ENCODE assay signal across 8 cellular contexts in the genomic region with DNA sequence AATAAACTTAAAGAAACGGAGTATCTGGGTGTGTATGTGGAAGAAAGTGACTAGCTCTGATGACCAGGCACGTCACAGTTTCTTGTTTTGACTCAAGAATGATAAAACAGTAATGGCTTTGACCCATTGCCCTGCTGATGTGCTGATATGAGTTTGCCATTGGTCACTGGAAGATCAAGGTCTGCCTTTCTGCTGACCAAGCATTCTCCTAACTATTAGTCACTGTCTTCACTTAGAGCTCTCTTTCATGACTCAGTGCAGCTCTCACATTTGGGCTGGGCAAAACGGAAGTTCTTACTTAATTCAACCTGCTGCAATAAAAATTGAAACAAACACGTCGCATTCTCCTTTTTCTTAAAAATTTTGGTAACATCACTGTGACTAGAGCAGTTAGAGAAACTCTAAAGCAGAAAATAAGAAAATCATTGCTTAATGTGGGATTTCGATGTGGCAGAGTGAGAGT.
DNase-seq lines count a peak whose midpoint lies in the region; ATAC-seq lines count a peak whose summit lies in the region.

No MANE protein-coding gene starts in this region.

- DNase-seq in RPMI8226 (peak; percentile 85), left kidney (ENCODE audit: low read depth, low spot score) (peak; percentile 68), KG1 (lab: John Stamatoyannopoulos, UW) (no peak), cerebellar nuclear complex (lab: John Stamatoyannopoulos, UW) (no peak)
- no peak for DNase-seq in activated naive CD8-positive, alpha-beta T cell treated with anti-CD3 and anti-CD28 coated beads, Interleukin-2, amount 10 ng/mL, durations not matched to agents 7 days and 5 days
- DNase-seq in stimulated activated CD8-positive, alpha-beta memory T cell treated with anti-CD3 and anti-CD28 coated beads, Interleukin-15, amount 100 ng/mL, for 48 hours (ENCODE audit: low read depth in 2 of 2), result peak; percentile 13 to 25

- peaks cover 17% of the 10 kb centered on the region for H3K4me1 Mint-ChIP-seq in activated naive CD8-positive, alpha-beta T cell treated with anti-CD3 and anti-CD28 coated beads, Interleukin-2, amount 10 ng/mL, durations not matched to agents 7 days and 5 days

- peak overlapping the region; percentile 83 for H3K27ac Mint-ChIP-seq in activated naive CD8-positive, alpha-beta T cell treated with anti-CD3 and anti-CD28 coated beads, Interleukin-2, amount 10 ng/mL, durations not matched to agents 7 days and 5 days

- POLR2A ChIA-PET in activated naive CD8-positive, alpha-beta T cell treated with anti-CD3 and anti-CD28 coated beads, Interleukin-2, amount 10 ng/mL, durations not matched to agents 7 days and 5 days (lab: Charles Lee), result no interaction called here

- H3K36me3 Mint-ChIP-seq in activated naive CD8-positive, alpha-beta T cell treated with anti-CD3 and anti-CD28 coated beads, Interleukin-2, amount 10 ng/mL, durations not matched to agents 7 days and 5 days, result no peaks in the 10 kb centered on the region

- peaks cover 5% of the 10 kb centered on the region for H3K9me3 Mint-ChIP-seq in activated naive CD8-positive, alpha-beta T cell treated with anti-CD3 and anti-CD28 coated beads, Interleukin-2, amount 10 ng/mL, durations not matched to agents 7 days and 5 days

- ATAC-seq in GM18907 (IDR thresholded peaks at IDR 0.05; ENCODE audit: unreplicated experiment) (peak; percentile 99), HG02981 (IDR thresholded peaks at IDR 0.05; ENCODE audit: unreplicated experiment) (peak; percentile 96)
- ATAC-seq in activated naive CD8-positive, alpha-beta T cell treated with anti-CD3 and anti-CD28 coated beads, Interleukin-2, amount 10 ng/mL, durations not matched to agents 7 days and 5 days (ENCODE audit: low read depth), result peak; percentile 90

- peak overlapping the region; percentile 80 for H3K4me3 Mint-ChIP-seq in activated naive CD8-positive, alpha-beta T cell treated with anti-CD3 and anti-CD28 coated beads, Interleukin-2, amount 10 ng/mL, durations not matched to agents 7 days and 5 days

- no peaks in the 10 kb centered on the region for H3K27me3 Mint-ChIP-seq in activated naive CD8-positive, alpha-beta T cell treated with anti-CD3 and anti-CD28 coated beads, Interleukin-2, amount 10 ng/mL, durations not matched to agents 7 days and 5 days

Comparison
In these comparisons a context has a peak if more than half of its experiments do, and no peak if none do; other contexts are left out.
1. DNase-seq: peak in RPMI8226 (single experiment), left kidney (single experiment) and stimulated activated CD8-positive, alpha-beta memory T cell treated with anti-CD3 and anti-CD28 coated beads, Interleukin-15, amount 100 ng/mL, for 48 hours (2 of 2); none in activated naive CD8-positive, alpha-beta T cell treated with anti-CD3 and anti-CD28 coated beads, Interleukin-2, amount 10 ng/mL, durations not matched to agents 7 days and 5 days (single experiment), KG1 (single experiment) and cerebellar nuclear complex (0 of 2).
2. Peak in every context shown above with its lines, with median percentiles within 50 percentile points of each other: ATAC-seq.